ENCODE assay signal across 8 cellular contexts in genomic region chr16:30371248-30371816, GRCh38. TPM values are rescaled to one million over a fixed set of nuclear protein-coding genes. Genes with fewer than 3 reads are reported as not detected.
DNase-seq lines count a peak whose midpoint lies in the region; ATAC-seq, FAIRE-seq and TF ChIP-seq lines count a peak whose summit lies in the region.

No MANE protein-coding gene starts in this region.

- H3K9me3 Mint-ChIP-seq in Calu3 (ENCODE audit: low read depth, unreplicated experiment), result no peaks in the 10 kb centered on the region

- no peak overlapping the region for H3K9ac ChIP-seq in endothelial cell of umbilical vein (replicated peaks; ENCODE audit: extremely low read depth, insufficient read depth, low read length)

- H3K4me2 ChIP-seq in OCI-LY7 (ENCODE audit: low read length) (peak overlapping the region; percentile 86), endothelial cell of umbilical vein (ENCODE audit: insufficient read depth, low read length) (peak overlapping the region; percentile 65)

- dilution Hi-C loops in endothelial cell of umbilical vein (cut with MboI; ENCODE audit: extremely low pct_ligation_motif_present, low sequenced_read_pairs), result no loop called here

- H3K79me2 ChIP-seq in OCI-LY7 (ENCODE audit: insufficient read depth, low read depth, low read length), result peaks cover 36% of the 10 kb centered on the region
- H3K79me2 ChIP-seq in endothelial cell of umbilical vein (ENCODE audit: control insufficient read depth, insufficient read depth, low read length), result peaks cover 36% of the 10 kb centered on the region

- BruUV-seq in Calu3 (replicated peaks; lab: Mats Ljungman, UMichigan) (TSS peak; percentile 96), OCI-LY7 (replicated peaks; lab: Mats Ljungman, UMichigan) (TSS peak; percentile 83), endothelial cell of umbilical vein (replicated peaks; lab: Mats Ljungman, UMichigan) (TSS peak; percentile 56)

- FAIRE-seq in endothelial cell of umbilical vein (lab: Jason Lieb, UNC), result no peak

- H3K9me2 ChIP-seq in OCI-LY7 (ENCODE audit: insufficient read depth, low read length), result no peaks in the 10 kb centered on the region

- POLR2A ChIA-PET in OCI-LY7 (lab: Charles Lee) (interaction anchor here (0.5 to 2.6 kb wide), 17 partner anchors 9 to 261 kb away, joined by 3 to 26 read pairs (median 7); partner anchors contain the start of genes SEPTIN1, ZNF48 and ZNF771), endothelial cell of umbilical vein (lab: Charles Lee) (interaction anchor here (0.9 to 1.5 kb wide), 3 partner anchors 24 to 38 kb away, joined by 3 to 7 read pairs (median 6); partner anchors contain the start of gene ZNF48)

- H3K4me1 ChIP-seq in OCI-LY7 (ENCODE audit: insufficient read depth, low read length, poor library complexity, severe bottlenecking) (peaks cover 42% of the 10 kb centered on the region), endothelial cell of umbilical vein (ENCODE audit: control insufficient read depth, extremely low read depth, insufficient read depth, low read length) (peaks cover 24% of the 10 kb centered on the region), ovary (ENCODE audit: insufficient read depth) (peaks cover 6% of the 10 kb centered on the region)

- peak overlapping the region; percentile 99 for H3K27ac Mint-ChIP-seq in Calu3 (ENCODE audit: unreplicated experiment)

- H3K9me3 ChIP-seq in OCI-LY7 (ENCODE audit: low read length) (no peaks in the 10 kb centered on the region), endothelial cell of umbilical vein (replicated peaks; ENCODE audit: control insufficient read depth, insufficient read depth, low read length) (no peaks in the 10 kb centered on the region), ovary (no peaks in the 10 kb centered on the region)

- H4K20me1 ChIP-seq in OCI-LY7 (ENCODE audit: insufficient read depth, low read length) (peaks cover 20% of the 10 kb centered on the region), endothelial cell of umbilical vein (replicated peaks; ENCODE audit: control insufficient read depth, extremely low read depth, insufficient read depth, low read length) (no peaks in the 10 kb centered on the region)

- H3K27me3 Mint-ChIP-seq in Calu3 (ENCODE audit: unreplicated experiment), result peaks cover 14% of the 10 kb centered on the region

- H3K4me3 ChIP-seq in OCI-LY7 (ENCODE audit: low read depth, low read length, poor library complexity, severe bottlenecking), result peak overlapping the region; percentile 63
- H3K4me3 ChIP-seq in endothelial cell of umbilical vein (replicated peaks in 1 of 3; ENCODE audit: insufficient read depth in 1 of 3, low read depth in 1 of 3, low read length in 3 of 3), result peak overlapping the region; percentile 38 to 52 (median 47)
- peak overlapping the region; percentile 55 for H3K4me3 ChIP-seq in ovary

- peak overlapping the region; percentile 86 for H3K4me3 Mint-ChIP-seq in Calu3 (ENCODE audit: low read depth, unreplicated experiment)

- no peak for DNase-seq in Calu3
- no peak for DNase-seq in OCI-LY7 (ENCODE audit: low spot score)
- no peak for DNase-seq in endothelial cell of umbilical vein (ENCODE audit: low read depth, low spot score)
- DNase-seq in ovary, result no peak
- DNase-seq in GF-D8 (lab: John Stamatoyannopoulos, UW), result no peak
- no peak for DNase-seq in SIG-M5 (lab: John Stamatoyannopoulos, UW)
- DNase-seq in globus pallidus (ENCODE audit: low spot score), result no peak

- CTCF ChIA-PET in Calu3 (lab: Charles Lee) (interaction anchor here (0.5 to 2.2 kb wide), 13 partner anchors 12 to 306 kb away, joined by 3 to 21 read pairs (median 4); partner anchors contain the start of genes ALDOA, CD2BP2, DCTPP1 and ZNF48), OCI-LY7 (lab: Charles Lee; ENCODE audit: unreplicated experiment) (interaction anchor here (0.6 to 1.3 kb wide), 8 partner anchors 11 to 46 kb away, joined by 3 to 8 read pairs (median 3); partner anchors contain the start of genes SEPTIN1 and ZNF48), endothelial cell of umbilical vein (lab: Charles Lee) (interaction anchor here (0.9 to 1.8 kb wide), 10 partner anchors 9 to 279 kb away, joined by 3 to 24 read pairs (median 8); partner anchors contain the start of genes CD2BP2, DCTPP1, TBX6 and ZNF48)

- TF ChIP-seq EP300 in ovary (IDR thresholded peaks at IDR 0.05), result no peak

- intact Hi-C loops in Calu3 (cut with micrococcal nuclease; ENCODE audit: unreplicated experiment) (loop anchor here (2.0 kb wide), 1 partner anchor 17 kb away; the partner anchor contains the start of gene CD2BP2), OCI-LY7 (cut with micrococcal nuclease; ENCODE audit: unreplicated experiment) (loop anchor here (2.0 to 10.0 kb wide), 3 partner anchors 29 to 377 kb away; partner anchors contain the start of genes HIRIP3 and INO80E), endothelial cell of umbilical vein (cut with micrococcal nuclease) (loop anchor here (2.0 kb wide), 3 partner anchors 37 to 287 kb away; partner anchors contain the start of genes FBRS and PRR14), ovary (cut with DNase I) (loop anchor here in 1 of 4 donors (10.0 kb wide), 1 partner anchor 283 kb away; the partner anchor contains the start of genes FBRS and PRR14)

- H3K27ac ChIP-seq in OCI-LY7 (ENCODE audit: low read depth, low read length, poor library complexity, severe bottlenecking) (peak overlapping the region; percentile 77), endothelial cell of umbilical vein (ENCODE audit: insufficient read depth, low read depth, low read length) (peak overlapping the region; percentile 23), ovary (peak overlapping the region; percentile 16 to 77)

- 15 to 19% (median 19%) methylated on average over 11 of the region's 11 CpGs for WGBS in ovary, 3 donors

- peaks cover 48% of the 10 kb centered on the region for H3K36me3 Mint-ChIP-seq in Calu3 (ENCODE audit: insufficient read depth, unreplicated experiment)

- TF ChIP-seq POLR2A in endothelial cell of umbilical vein (IDR thresholded peaks at IDR 0.05; ENCODE audit: low read depth, low read length), result peak; percentile 80
- no peak for TF ChIP-seq POLR2A in ovary (IDR thresholded peaks at IDR 0.05)

- no peak for TF ChIP-seq CTCF in Calu3 (IDR thresholded peaks at IDR 0.05; ENCODE audit: unreplicated experiment)
- TF ChIP-seq CTCF in OCI-LY7 (conservative IDR thresholded peaks at IDR 0.05; ENCODE audit: low read length), result peak; percentile 18; the same call in 1 of the 2 replicates
- no peak for TF ChIP-seq CTCF in endothelial cell of umbilical vein (IDR thresholded peaks at IDR 0.05; ENCODE audit: extremely low read depth in 1 of 2, insufficient read depth in 1 of 2, low read depth in 1 of 2, low read length in 2 of 2)
- TF ChIP-seq CTCF in ovary (IDR thresholded peaks at IDR 0.05), result peak in 1 of 3 donors; percentile 0

- H3K9me1 ChIP-seq in endothelial cell of umbilical vein (replicated peaks; ENCODE audit: control insufficient read depth, extremely low read depth, insufficient read depth, low read length), result no peaks in the 10 kb centered on the region

- no peak overlapping the region for H2AFZ ChIP-seq in OCI-LY7 (ENCODE audit: low read length)
- peak overlapping the region; percentile 72 for H2AFZ ChIP-seq in endothelial cell of umbilical vein (ENCODE audit: low read depth, low read length)

- H3K36me3 ChIP-seq in OCI-LY7 (ENCODE audit: insufficient read depth, low read length), result peaks cover 31% of the 10 kb centered on the region
- peaks cover 2 to 4% of the 10 kb centered on the region in 2 experiments for H3K36me3 ChIP-seq in endothelial cell of umbilical vein (ENCODE audit: control insufficient read depth in 2 of 2, extremely low read depth in 1 of 2, insufficient read depth in 2 of 2, low read length in 2 of 2)
- no peaks in the 10 kb centered on the region for H3K36me3 ChIP-seq in ovary

- H3K27me3 ChIP-seq in endothelial cell of umbilical vein (ENCODE audit: control insufficient read depth in 2 of 2, insufficient read depth in 2 of 2, low read length in 2 of 2) (no peaks in the 10 kb centered on the region), ovary (no peaks in the 10 kb centered on the region)

- no peak for ATAC-seq in HG02870 (IDR thresholded peaks at IDR 0.05; ENCODE audit: unreplicated experiment)

- H3K4me1 Mint-ChIP-seq in Calu3 (ENCODE audit: low read depth, unreplicated experiment), result peaks cover 44% of the 10 kb centered on the region

RNA-seq across cellular contexts. Expression of gene TBC1D10B, which starts 1.0 kb away (rescaled TPM):
- total RNA-seq in Calu3 (2022) (66.4 and 69.5 TPM in 2 replicates), OCI-LY7 (2022) (74.8 and 78.6 TPM in 2 replicates), endothelial cell of umbilical vein (57.4 and 63.0 TPM in 2 replicates), ovary (10 to 100 TPM; 18.4 to 46.9 (median 38.0) TPM)
- total RNA-seq in OCI-LY7 (2014; rRNA removed; shearing (Covaris generic)), result 38.6 and 44.9 TPM in 2 replicates
- polyA plus RNA-seq in endothelial cell of umbilical vein (37.0 and 37.1 TPM in 2 replicates), ovary (10 to 100 TPM; 24.7 to 29.7 TPM)
- 20.6 and 29.2 TPM in 2 replicates for polyA plus RNA-seq in endothelial cell of umbilical vein (2011; cell fraction: cytosol; rRNA removed)
- polyA plus RNA-seq in endothelial cell of umbilical vein (2011; cell fraction: nucleus; rRNA removed), result 37.8 and 42.1 TPM in 2 replicates
- polyA plus RNA-seq in endothelial cell of umbilical vein (2012), result 34.0 and 36.5 TPM in 2 replicates
- 29.9 and 35.0 TPM in 2 replicates for polyA minus RNA-seq in endothelial cell of umbilical vein
- 23.9 TPM for polyA minus RNA-seq in endothelial cell of umbilical vein (2011; cell fraction: cytosol; rRNA and poly(A)+ RNA removed)
- 17.0 and 20.7 TPM in 2 replicates for polyA minus RNA-seq in endothelial cell of umbilical vein (2011; cell fraction: nucleus; rRNA and poly(A)+ RNA removed)

RNA-seq across cellular contexts. Expression of gene MYL11, which starts 3.3 kb away (rescaled TPM):
- total RNA-seq in Calu3 (2022), result not detected in 2 replicates
- total RNA-seq in OCI-LY7 (2014; rRNA removed; shearing (Covaris generic)), result 3.2 and 3.3 TPM in 2 replicates
- total RNA-seq in OCI-LY7 (2022), result 1.7 and 3.9 TPM in 2 replicates
- total RNA-seq in endothelial cell of umbilical vein, result 1.3 TPM in 1 of 2 replicates, not detected in the other
- polyA plus RNA-seq in endothelial cell of umbilical vein, result not detected in 2 replicates
- not detected in 2 replicates for polyA plus RNA-seq in endothelial cell of umbilical vein (2011; cell fraction: cytosol; rRNA removed)
- polyA plus RNA-seq in endothelial cell of umbilical vein (2011; cell fraction: nucleus; rRNA removed), result not detected in 2 replicates
- polyA plus RNA-seq in endothelial cell of umbilical vein (2012), result not detected in 2 replicates
- polyA minus RNA-seq in endothelial cell of umbilical vein, result not detected in 2 replicates
- not detected for polyA minus RNA-seq in endothelial cell of umbilical vein (2011; cell fraction: cytosol; rRNA and poly(A)+ RNA removed)
- not detected in 2 replicates for polyA minus RNA-seq in endothelial cell of umbilical vein (2011; cell fraction: nucleus; rRNA and poly(A)+ RNA removed)
- total RNA-seq in ovary, result 1 to 10 TPM in 2 of 7 donors, not detected in 5; 1.0 to 1.3 TPM
- polyA plus RNA-seq in ovary, result 1 to 10 TPM in 1 of 2 donors, under 1 TPM in 1; 0.38 to 1.4 TPM

RNA-seq across cellular contexts. Expression of gene SEPTIN1, which starts 11.0 kb away (rescaled TPM):
- total RNA-seq in Calu3 (2022), result 1.5 and 1.9 TPM in 2 replicates
- 126 and 133 TPM in 2 replicates for total RNA-seq in OCI-LY7 (2014; rRNA removed; shearing (Covaris generic))
- 171 and 181 TPM in 2 replicates for total RNA-seq in OCI-LY7 (2022)
- 0.75 and 1.2 TPM in 2 replicates for total RNA-seq in endothelial cell of umbilical vein
- 0.06 and 0.07 TPM in 2 replicates for polyA plus RNA-seq in endothelial cell of umbilical vein
- polyA plus RNA-seq in endothelial cell of umbilical vein (2011; cell fraction: cytosol; rRNA removed), result 0.08 and 0.12 TPM in 2 replicates
- 0.24 and 0.64 TPM in 2 replicates for polyA plus RNA-seq in endothelial cell of umbilical vein (2011; cell fraction: nucleus; rRNA removed)
- polyA plus RNA-seq in endothelial cell of umbilical vein (2012), result 0.50 and 0.55 TPM in 2 replicates
- 0.19 and 0.39 TPM in 2 replicates for polyA minus RNA-seq in endothelial cell of umbilical vein
- not detected for polyA minus RNA-seq in endothelial cell of umbilical vein (2011; cell fraction: cytosol; rRNA and poly(A)+ RNA removed)
- polyA minus RNA-seq in endothelial cell of umbilical vein (2011; cell fraction: nucleus; rRNA and poly(A)+ RNA removed), result 0.77 TPM in 1 of 2 replicates, not detected in the other
- 1 to 10 TPM in 6 of 7 donors, under 1 TPM in 1; 0.46 to 8.2 (median 4.4) TPM for total RNA-seq in ovary
- polyA plus RNA-seq in ovary, result 1 to 10 TPM; 1.9 to 3.2 TPM

RNA-seq across cellular contexts. Expression of gene CD2BP2, which starts 16.2 kb away (rescaled TPM):
- total RNA-seq in Calu3 (2022), result 65.8 and 82.6 TPM in 2 replicates
- 69.2 and 94.7 TPM in 2 replicates for total RNA-seq in OCI-LY7 (2014; rRNA removed; shearing (Covaris generic))
- 87.8 and 111 TPM in 2 replicates for total RNA-seq in OCI-LY7 (2022)
- 75.7 and 76.4 TPM in 2 replicates for total RNA-seq in endothelial cell of umbilical vein
- 35.3 and 47.2 TPM in 2 replicates for polyA plus RNA-seq in endothelial cell of umbilical vein
- polyA plus RNA-seq in endothelial cell of umbilical vein (2011; cell fraction: cytosol; rRNA removed), result 48.0 and 56.1 TPM in 2 replicates
- polyA plus RNA-seq in endothelial cell of umbilical vein (2011; cell fraction: nucleus; rRNA removed), result 130 and 138 TPM in 2 replicates
- polyA plus RNA-seq in endothelial cell of umbilical vein (2012), result 52.5 and 59.5 TPM in 2 replicates
- 33.7 and 38.6 TPM in 2 replicates for polyA minus RNA-seq in endothelial cell of umbilical vein
- polyA minus RNA-seq in endothelial cell of umbilical vein (2011; cell fraction: cytosol; rRNA and poly(A)+ RNA removed), result 11.7 TPM
- 24.5 and 26.9 TPM in 2 replicates for polyA minus RNA-seq in endothelial cell of umbilical vein (2011; cell fraction: nucleus; rRNA and poly(A)+ RNA removed)
- total RNA-seq in ovary, result 10 to 100 TPM; 29.2 to 68.3 (median 64.7) TPM
- 10 to 100 TPM; 44.1 to 81.7 TPM for polyA plus RNA-seq in ovary

RNA-seq across cellular contexts. Expression of gene ZNF48, which starts 23.9 kb away (rescaled TPM):
- total RNA-seq in Calu3 (2022) (21.2 and 24.8 TPM in 2 replicates), OCI-LY7 (2022) (16.4 and 17.3 TPM in 2 replicates), endothelial cell of umbilical vein (15.1 and 15.3 TPM in 2 replicates), ovary (1 to 10 TPM; 6.2 to 9.8 (median 6.7) TPM)
- total RNA-seq in OCI-LY7 (2014; rRNA removed; shearing (Covaris generic)), result 15.7 and 18.8 TPM in 2 replicates
- polyA plus RNA-seq in endothelial cell of umbilical vein (16.1 TPM in 2 replicates), ovary (1 to 10 TPM; 2.7 to 4.8 TPM)
- polyA plus RNA-seq in endothelial cell of umbilical vein (2011; cell fraction: cytosol; rRNA removed), result 9.7 and 11.3 TPM in 2 replicates
- polyA plus RNA-seq in endothelial cell of umbilical vein (2011; cell fraction: nucleus; rRNA removed), result 11.7 and 11.8 TPM in 2 replicates
- polyA plus RNA-seq in endothelial cell of umbilical vein (2012), result 9.6 and 13.4 TPM in 2 replicates
- 12.2 and 17.4 TPM in 2 replicates for polyA minus RNA-seq in endothelial cell of umbilical vein
- polyA minus RNA-seq in endothelial cell of umbilical vein (2011; cell fraction: cytosol; rRNA and poly(A)+ RNA removed), result 6.8 TPM
- polyA minus RNA-seq in endothelial cell of umbilical vein (2011; cell fraction: nucleus; rRNA and poly(A)+ RNA removed), result 6.3 and 11.1 TPM in 2 replicates

Comparison
In these comparisons a context has a peak if more than half of its experiments do, and no peak if none do; other contexts are left out.
1. H3K27ac ChIP-seq: peak in every context shown above with its lines; median percentile 77 in OCI-LY7; 46 in ovary; 23 in endothelial cell of umbilical vein.
2. RNA of gene SEPTIN1, which starts 11.0 kb away (total RNA-seq): 126 to 181 TPM in OCI-LY7; 0.46 to 8.2 TPM in ovary, 1.5 to 1.9 TPM in Calu3 and 0.75 to 1.2 TPM in endothelial cell of umbilical vein; every median in the first group is over 10 times any median in the second.
3. Peak in every context shown above with its lines, with median percentiles within 50 percentile points of each other: H3K4me3 ChIP-seq.